ENCODE assay signal across 15 cellular contexts in the genomic region with DNA sequence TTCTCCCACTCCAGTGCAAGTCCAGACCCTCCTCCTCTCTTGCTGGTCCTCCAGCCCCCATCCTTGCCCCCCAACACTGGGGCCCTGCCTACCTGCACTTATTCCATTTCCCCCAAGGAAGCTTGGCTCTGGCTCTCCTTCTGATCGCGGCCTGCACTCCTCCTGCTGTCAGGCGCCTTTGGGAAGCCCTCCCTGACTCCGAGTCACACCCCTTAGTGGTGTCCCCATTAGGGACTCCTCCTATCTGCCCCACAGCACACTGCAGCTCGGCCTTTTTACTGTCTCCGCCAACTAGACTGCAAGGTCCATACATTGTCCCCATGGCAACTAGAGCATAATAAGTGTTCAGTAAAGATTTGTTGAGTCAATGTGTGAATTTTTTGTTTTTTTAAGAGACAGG. TPM values are rescaled to one million over a fixed set of nuclear protein-coding genes. Genes with fewer than 3 reads are reported as not detected.
DNase-seq lines count a peak whose midpoint lies in the region; ATAC-seq, FAIRE-seq and TF ChIP-seq lines count a peak whose summit lies in the region.
"Had no signal": no experiment of that assay in that cellular context is flagged by ENCODE, and none has a peak within 500 bp of the region (broad histone marks: within the 10 kb centered on the region; RNA-seq: fewer than 3 reads in every experiment).

No MANE protein-coding gene starts in this region.

- H3K4me1 ChIP-seq in HCT116 (ENCODE audit: control insufficient read depth in 1 of 2, insufficient read depth in 2 of 2, low read length in 2 of 2) (peaks cover 2 to 18% of the 10 kb centered on the region in 2 experiments; a peak in 2 of 4 replicates), astrocyte (ENCODE audit: insufficient read depth, low read length) (peaks cover 23% of the 10 kb centered on the region), left ventricle myocardium inferior (peaks cover 37% of the 10 kb centered on the region)
- H3K4me1 ChIP-seq in naive thymus-derived CD4-positive, alpha-beta T cell (ENCODE audit: control insufficient read depth in 2 of 2, insufficient read depth in 2 of 2, low read length in 2 of 2): peaks cover 9 to 13% of the 10 kb centered on the region in 2 donors

- H3K36me3 Mint-ChIP-seq in CD4-positive, alpha-beta T cell (ENCODE audit: low read depth): no peaks in the 10 kb centered on the region
- peaks cover 3% of the 10 kb centered on the region for H3K36me3 Mint-ChIP-seq in astrocyte (ENCODE audit: low read depth, unreplicated experiment)
- peaks cover 0 to 1% (median 0%) of the 10 kb centered on the region in 5 donors for H3K36me3 Mint-ChIP-seq in naive thymus-derived CD4-positive, alpha-beta T cell

- no peak for FAIRE-seq in astrocyte (lab: Jason Lieb, UNC)
- FAIRE-seq: TTC549 had no signal

- H3K4me3 ChIP-seq in HCT116 (replicated peaks in 1 of 2; ENCODE audit: low read depth in 1 of 2, low read length in 2 of 2) (no peak overlapping the region), astrocyte (ENCODE audit: insufficient read depth, low read depth, low read length) (no peak overlapping the region), left ventricle myocardium inferior (no peak overlapping the region)
- no peak overlapping the region for H3K4me3 ChIP-seq in naive thymus-derived CD4-positive, alpha-beta T cell (ENCODE audit: low read length)

- H3K9me3 Mint-ChIP-seq in CD4-positive, alpha-beta T cell: no peaks in the 10 kb centered on the region
- H3K9me3 Mint-ChIP-seq in astrocyte (ENCODE audit: unreplicated experiment): no peaks in the 10 kb centered on the region
- peaks cover 0 to 3% (median 0%) of the 10 kb centered on the region in 11 donors for H3K9me3 Mint-ChIP-seq in naive thymus-derived CD4-positive, alpha-beta T cell

- CTCF ChIA-PET in CD4-positive, alpha-beta T cell (lab: Charles Lee): interaction anchor here (2.6 kb wide), 1 partner anchor 8 kb away, joined by 19 read pairs; no protein-coding TSS in a partner anchor
- CTCF ChIA-PET in HCT116 (lab: Charles Lee): no interaction called here
- CTCF ChIA-PET in naive thymus-derived CD4-positive, alpha-beta T cell (lab: Charles Lee): interaction anchor here (0.7 to 2.9 kb wide), 3 partner anchors 8 to 189 kb away, joined by 3 to 12 read pairs (median 3); no protein-coding TSS in a partner anchor

- no peak for TF ChIP-seq CTCF in CD4-positive, alpha-beta T cell (IDR thresholded peaks at IDR 0.05)
- TF ChIP-seq CTCF in HCT116 (IDR thresholded peaks at IDR 0.05 in 2 of 3, conservative IDR thresholded peaks at IDR 0.05 in 1 of 3; ENCODE audit: borderline replicate concordance in 1 of 3, insufficient read depth in 1 of 3, low read depth in 2 of 3, low read length in 2 of 3) (0 out of 6 replicates have a peak, but pooled peaks of 1 of the 3 experiments have one; percentile 4), astrocyte (IDR thresholded peaks at IDR 0.05; ENCODE audit: insufficient read depth, low read depth, low read length) (no peak), left ventricle myocardium inferior (IDR thresholded peaks at IDR 0.05; ENCODE audit: borderline replicate concordance) (no peak)

- peak overlapping the region; percentile 87 for H3K4me3 Mint-ChIP-seq in CD4-positive, alpha-beta T cell
- peak overlapping the region; percentile 70 for H3K4me3 Mint-ChIP-seq in astrocyte (ENCODE audit: unreplicated experiment)
- peak overlapping the region; percentile 77 to 89 (median 86) for H3K4me3 Mint-ChIP-seq in naive thymus-derived CD4-positive, alpha-beta T cell

- H3K79me2 ChIP-seq in HCT116 (ENCODE audit: insufficient read depth, low read length) (no peaks in the 10 kb centered on the region), astrocyte (ENCODE audit: insufficient read depth, low read length) (no peaks in the 10 kb centered on the region)

- intact Hi-C loops in CD4-positive, alpha-beta T cell (cut with DNase I, micrococcal nuclease): loop anchor here in 1 of 2 experiments (2.0 kb wide), 2 partner anchors 135 to 395 kb away; partner anchors contain the start of gene ACVR1B
- intact Hi-C loops in HCT116 (cut with micrococcal nuclease) (loop anchor here (2.0 kb wide), 1 partner anchor 395 kb away; no protein-coding TSS in a partner anchor), left ventricle myocardium inferior (cut with micrococcal nuclease) (no loop called here)
- intact Hi-C loops in naive thymus-derived CD4-positive, alpha-beta T cell (cut with micrococcal nuclease): loop anchor here (2.0 kb wide), 2 partner anchors 31 to 391 kb away; partner anchors contain the start of gene SLC4A8 (in 1 of the 2)

- POLR2A ChIA-PET in CD4-positive, alpha-beta T cell (lab: Charles Lee): interaction anchor here (0.7 kb wide), 1 partner anchor 8 kb away, joined by 4 read pairs; no protein-coding TSS in a partner anchor
- POLR2A ChIA-PET in HCT116 (lab: Charles Lee): no interaction called here
- POLR2A ChIA-PET in naive thymus-derived CD4-positive, alpha-beta T cell (lab: Charles Lee): no interaction called here

- no peaks in the 10 kb centered on the region for H3K9me2 ChIP-seq in HCT116 (ENCODE audit: insufficient read depth)

- DNase-seq in CD4-positive, alpha-beta T cell: no peak
- no peak for DNase-seq in HCT116 (ENCODE audit: low read depth, low spot score)
- no peak for DNase-seq in astrocyte (ENCODE audit: low read depth)
- DNase-seq in naive thymus-derived CD4-positive, alpha-beta T cell: no peak
- DNase-seq in left ventricle myocardium inferior: no peak
- no peak for DNase-seq in medulla oblongata (ENCODE audit: extremely low spot score)
- DNase-seq in NCI-H187 (lab: John Stamatoyannopoulos, UW): no peak
- DNase-seq: erythroblast; lower lobe of right lung; NCI-H69; stimulated activated CD4-positive, alpha-beta T cell treated with anti-CD3 and anti-CD28 coated beads, Interleukin-2, amount 100 ng/mL, for 48 hours; stimulated activated naive CD4-positive, alpha-beta T cell treated with Interleukin-2 at 50 U/mL for 16 hours had no signal

- no peaks in the 10 kb centered on the region for H3K27me3 ChIP-seq in CD4-positive, alpha-beta T cell (ENCODE audit: control insufficient read depth, insufficient read depth, low read length)
- no peaks in the 10 kb centered on the region for H3K27me3 ChIP-seq in HCT116 (ENCODE audit: insufficient read depth, low read length)
- H3K27me3 ChIP-seq in astrocyte (ENCODE audit: insufficient read depth, low read length): no peaks in the 10 kb centered on the region
- no peaks in the 10 kb centered on the region for H3K27me3 ChIP-seq in naive thymus-derived CD4-positive, alpha-beta T cell (ENCODE audit: control insufficient read depth in 2 of 2, insufficient read depth in 2 of 2, low read length in 2 of 2)
- H3K27me3 ChIP-seq in left ventricle myocardium inferior (ENCODE audit: low read depth): peaks cover 50% of the 10 kb centered on the region

- TF ChIP-seq POLR2A in HCT116 (IDR thresholded peaks at IDR 0.05; ENCODE audit: borderline replicate concordance, extremely low read depth, insufficient read depth, insufficient read length): no peak

- no peaks in the 10 kb centered on the region for H4K20me1 ChIP-seq in HCT116 (ENCODE audit: insufficient read depth)
- H4K20me1 ChIP-seq in astrocyte (ENCODE audit: insufficient read depth, low read length): no peaks in the 10 kb centered on the region

- H3K4me1 Mint-ChIP-seq in CD4-positive, alpha-beta T cell (ENCODE audit: low read depth): peaks cover 15% of the 10 kb centered on the region
- peaks cover 22% of the 10 kb centered on the region for H3K4me1 Mint-ChIP-seq in astrocyte (ENCODE audit: low read depth, unreplicated experiment)
- peaks cover 13 to 25% (median 17%) of the 10 kb centered on the region in 7 donors for H3K4me1 Mint-ChIP-seq in naive thymus-derived CD4-positive, alpha-beta T cell

- H3K36me3 ChIP-seq in HCT116 (ENCODE audit: control insufficient read depth in 1 of 2, insufficient read depth in 2 of 2, low read length in 2 of 2) (no peaks in the 10 kb centered on the region), astrocyte (ENCODE audit: insufficient read depth, low read length) (no peaks in the 10 kb centered on the region), left ventricle myocardium inferior (no peaks in the 10 kb centered on the region)
- H3K36me3 ChIP-seq in naive thymus-derived CD4-positive, alpha-beta T cell (ENCODE audit: control insufficient read depth in 2 of 3, insufficient read depth in 3 of 3, low read length in 3 of 3): no peaks in the 10 kb centered on the region
- H3K36me3 ChIP-seq: BLaER1 treated with 17β-estradiol and CSF1 and Interleukin-3, amounts not matched to agents 10 nM and 100 nM; lower lobe of right lung had no signal

- no peak overlapping the region for H2AFZ ChIP-seq in HCT116 (ENCODE audit: low read depth, low read length, poor library complexity, severe bottlenecking)
- H2AFZ ChIP-seq in astrocyte (ENCODE audit: low read depth, low read length): no peak overlapping the region

- H3K27ac ChIP-seq in CD4-positive, alpha-beta T cell (ENCODE audit: low read depth, low read length): no peak overlapping the region
- H3K27ac ChIP-seq in HCT116 (ENCODE audit: low read depth, low read length): no peak overlapping the region
- H3K27ac ChIP-seq in astrocyte (ENCODE audit: low read depth, low read length): no peak overlapping the region
- no peak overlapping the region for H3K27ac ChIP-seq in naive thymus-derived CD4-positive, alpha-beta T cell (ENCODE audit: low read depth, low read length)
- no peak overlapping the region for H3K27ac ChIP-seq in left ventricle myocardium inferior (replicated peaks)

- TF ChIP-seq RAD21 in HCT116 (IDR thresholded peaks at IDR 0.05; ENCODE audit: low read depth): no peak

- H3K27me3 Mint-ChIP-seq in CD4-positive, alpha-beta T cell: no peaks in the 10 kb centered on the region
- H3K27me3 Mint-ChIP-seq in astrocyte (ENCODE audit: low read depth, unreplicated experiment): peaks cover 24% of the 10 kb centered on the region
- peaks cover 0 to 53% (median 0%) of the 10 kb centered on the region in 5 donors for H3K27me3 Mint-ChIP-seq in naive thymus-derived CD4-positive, alpha-beta T cell

- no peak for ATAC-seq in CD4-positive, alpha-beta T cell (ENCODE audit: poor library complexity)
- no peak for ATAC-seq in HCT116
- ATAC-seq in naive thymus-derived CD4-positive, alpha-beta T cell: no peak
- ATAC-seq in activated CD4-positive, CD25-positive, alpha-beta regulatory T cell treated with anti-CD3 and anti-CD28 coated beads, Interleukin-2, amount 50 U/mL, for 24 hours: no peak

- H3K4me2 ChIP-seq in HCT116 (ENCODE audit: low read length): peak overlapping the region; percentile 76
- H3K4me2 ChIP-seq in astrocyte (ENCODE audit: low read length): no peak overlapping the region

- H3K27ac Mint-ChIP-seq in CD4-positive, alpha-beta T cell: no peak overlapping the region
- H3K27ac Mint-ChIP-seq in astrocyte (ENCODE audit: unreplicated experiment): peak overlapping the region; percentile 86
- peak overlapping the region in 7 of 9 donors; percentile 20 to 83 (median 69) for H3K27ac Mint-ChIP-seq in naive thymus-derived CD4-positive, alpha-beta T cell

- no peaks in the 10 kb centered on the region for H3K9me3 ChIP-seq in CD4-positive, alpha-beta T cell (ENCODE audit: control insufficient read depth, low read length)
- H3K9me3 ChIP-seq in HCT116 (ENCODE audit: control insufficient read depth in 1 of 2, insufficient read depth in 1 of 2, low read depth in 1 of 2, low read length in 2 of 2) (no peaks in the 10 kb centered on the region), astrocyte (ENCODE audit: insufficient read depth, low read depth, low read length) (no peaks in the 10 kb centered on the region), left ventricle myocardium inferior (replicated peaks) (no peaks in the 10 kb centered on the region)
- no peaks in the 10 kb centered on the region for H3K9me3 ChIP-seq in naive thymus-derived CD4-positive, alpha-beta T cell (ENCODE audit: control insufficient read depth in 2 of 3, low read length in 3 of 3)
- H3K9me3 ChIP-seq: BLaER1 treated with 17β-estradiol and CSF1 and Interleukin-3, amounts not matched to agents 10 nM and 100 nM; lower lobe of right lung had no signal

- RAD21 ChIA-PET in HCT116 (lab: Charles Lee; ENCODE audit: low non-redundant PET in 1 of 2, low total read pairs in 2 of 2, uncharacterized antibody in 2 of 2, unreplicated experiment in 2 of 2): no interaction called here

- BruUV-seq in HCT116 (replicated peaks; lab: Mats Ljungman, UMichigan): no TSS peak

- H3K9ac ChIP-seq in HCT116 (ENCODE audit: low read length) (no peak overlapping the region), astrocyte (ENCODE audit: low read length) (no peak overlapping the region)

RNA-seq across cellular contexts. Expression of gene FIGNL2, which starts 32.9 kb away (rescaled TPM):
- 1 to 10 TPM; 1.2 to 1.3 TPM for total RNA-seq in CD4-positive, alpha-beta T cell
- 0.27 TPM for total RNA-seq in HCT116 (2021; ENCODE audit: unreplicated experiment)
- polyA plus RNA-seq in HCT116 (2012): 0.04 and 0.05 TPM in 2 replicates
- total RNA-seq in astrocyte: 5.0 and 6.7 TPM in 2 replicates
- total RNA-seq in naive thymus-derived CD4-positive, alpha-beta T cell: 1 to 10 TPM in 4 of 5 experiments, under 1 TPM in 1; 0.22 to 2.1 (median 1.5) TPM
- polyA plus RNA-seq in naive thymus-derived CD4-positive, alpha-beta T cell: under 1 TPM in 1 of 2 donors, not detected in 1; 0.07 TPM
- total RNA-seq in left ventricle myocardium inferior: 0.30 TPM
